In genomic region chr12:47725893-47726292, GRCh38 we compare ENCODE assay signal across 8 cellular contexts.
DNase-seq lines count a peak whose midpoint lies in the region; ATAC-seq and TF ChIP-seq lines count a peak whose summit lies in the region.

No MANE protein-coding gene starts in this region.

- ATAC-seq in GM19372 (IDR thresholded peaks at IDR 0.05; ENCODE audit: low read depth, unreplicated experiment) (peak; percentile 71), HG03159 (IDR thresholded peaks at IDR 0.05; ENCODE audit: unreplicated experiment) (peak; percentile 74), GM19452 (IDR thresholded peaks at IDR 0.05; ENCODE audit: unreplicated experiment) (no peak)

- H3K4me3 ChIP-seq in AG10803 (ENCODE audit: low read length) (no peak overlapping the region), cardiac fibroblast (replicated peaks in 1 of 2; ENCODE audit: low read depth in 2 of 2, low read length in 2 of 2) (no peak overlapping the region)

- TF ChIP-seq CTCF in AG10803 (conservative IDR thresholded peaks at IDR 0.05; ENCODE audit: low read length), result no peak
- TF ChIP-seq CTCF in cardiac fibroblast (IDR thresholded peaks at IDR 0.05; ENCODE audit: low read depth, low read length), result no peak

- DNase-seq in AG10803 (ENCODE audit: low read depth) (peak; percentile 84), cardiac fibroblast (ENCODE audit: low read depth in 2 of 2) (peak; percentile 72 to 83), DMS114 treated with DMSO at 0.1 percent for 48 hours (lab: John Stamatoyannopoulos, UW; ENCODE audit: unreplicated experiment) (no peak), NCI-H1694 (lab: John Stamatoyannopoulos, UW) (no peak), NOMO-1 treated with DMSO at 0.1 percent for 48 hours (lab: John Stamatoyannopoulos, UW; ENCODE audit: unreplicated experiment) (no peak)

Comparison
In these comparisons a context has a peak if more than half of its experiments do, and no peak if none do; other contexts are left out.
1. DNase-seq: peak in AG10803 (single experiment) and cardiac fibroblast (2 of 2); none in DMS114 treated with DMSO at 0.1 percent for 48 hours (single experiment), NCI-H1694 (single experiment) and NOMO-1 treated with DMSO at 0.1 percent for 48 hours (single experiment).